In the genomic region with DNA sequence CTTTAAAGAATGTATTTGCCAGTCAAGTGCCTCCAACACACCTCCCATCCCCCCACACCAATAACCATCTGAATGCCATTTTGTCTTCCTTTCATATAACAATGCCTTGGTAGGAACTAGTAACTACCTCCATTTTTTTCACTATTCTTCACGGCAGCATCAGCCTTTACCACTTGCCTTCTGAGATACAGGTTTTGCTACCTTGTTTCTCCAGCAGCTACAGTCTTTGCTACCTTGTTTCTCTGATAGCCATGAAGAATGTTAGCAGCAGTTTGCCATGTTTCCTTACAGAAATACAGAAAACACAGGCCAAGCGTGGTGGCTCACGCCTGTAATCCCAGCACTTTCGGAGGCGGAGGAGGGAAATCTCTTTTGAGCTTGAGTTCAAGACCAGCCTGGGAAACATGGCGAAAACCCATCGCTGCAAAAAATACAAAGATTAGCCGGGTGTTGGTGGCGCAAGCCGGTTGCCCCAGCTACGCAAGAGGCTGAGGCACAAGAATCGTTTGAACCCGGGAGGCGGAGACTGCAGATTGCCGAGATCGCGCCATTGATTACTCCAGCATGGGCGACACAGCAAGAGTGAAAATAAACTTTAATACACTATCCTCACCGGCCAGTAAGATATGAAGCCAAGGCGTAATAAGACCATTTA, we compare ENCODE assay signal across 1 cellular context.
A peak's percentile ranks its signal among the peaks of the same experiment; 100 is the strongest.
TF ChIP-seq lines count a peak whose summit lies in the region.

No MANE protein-coding gene starts in this region.

TF ChIP-seq in K562, 482 proteins besides CTCF, POLR2A, EP300 and RAD21 (continued from another document and continues in another):
- TF ChIP-seq, protein P1, sequence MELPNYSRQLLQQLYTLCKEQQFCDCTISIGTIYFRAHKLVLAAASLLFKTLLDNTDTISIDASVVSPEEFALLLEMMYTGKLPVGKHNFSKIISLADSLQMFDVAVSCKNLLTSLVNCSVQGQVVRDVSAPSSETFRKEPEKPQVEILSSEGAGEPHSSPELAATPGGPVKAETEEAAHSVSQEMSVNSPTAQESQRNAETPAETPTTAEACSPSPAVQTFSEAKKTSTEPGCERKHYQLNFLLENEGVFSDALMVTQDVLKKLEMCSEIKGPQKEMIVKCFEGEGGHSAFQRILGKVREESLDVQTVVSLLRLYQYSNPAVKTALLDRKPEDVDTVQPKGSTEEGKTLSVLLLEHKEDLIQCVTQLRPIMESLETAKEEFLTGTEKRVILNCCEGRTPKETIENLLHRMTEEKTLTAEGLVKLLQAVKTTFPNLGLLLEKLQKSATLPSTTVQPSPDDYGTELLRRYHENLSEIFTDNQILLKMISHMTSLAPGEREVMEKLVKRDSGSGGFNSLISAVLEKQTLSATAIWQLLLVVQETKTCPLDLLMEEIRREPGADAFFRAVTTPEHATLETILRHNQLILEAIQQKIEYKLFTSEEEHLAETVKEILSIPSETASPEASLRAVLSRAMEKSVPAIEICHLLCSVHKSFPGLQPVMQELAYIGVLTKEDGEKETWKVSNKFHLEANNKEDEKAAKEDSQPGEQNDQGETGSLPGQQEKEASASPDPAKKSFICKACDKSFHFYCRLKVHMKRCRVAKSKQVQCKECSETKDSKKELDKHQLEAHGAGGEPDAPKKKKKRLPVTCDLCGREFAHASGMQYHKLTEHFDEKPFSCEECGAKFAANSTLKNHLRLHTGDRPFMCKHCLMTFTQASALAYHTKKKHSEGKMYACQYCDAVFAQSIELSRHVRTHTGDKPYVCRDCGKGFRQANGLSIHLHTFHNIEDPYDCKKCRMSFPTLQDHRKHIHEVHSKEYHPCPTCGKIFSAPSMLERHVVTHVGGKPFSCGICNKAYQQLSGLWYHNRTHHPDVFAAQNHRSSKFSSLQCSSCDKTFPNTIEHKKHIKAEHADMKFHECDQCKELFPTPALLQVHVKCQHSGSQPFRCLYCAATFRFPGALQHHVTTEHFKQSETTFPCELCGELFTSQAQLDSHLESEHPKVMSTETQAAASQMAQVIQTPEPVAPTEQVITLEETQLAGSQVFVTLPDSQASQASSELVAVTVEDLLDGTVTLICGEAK (IDR thresholded peaks at IDR 0.05), result no peak
- TF ChIP-seq, protein P1 (CRISPR knock-in tag; IDR thresholded peaks at IDR 0.05), result no peak
- TF ChIP-seq MAFG (tag; conservative IDR thresholded peaks at IDR 0.05) (no peak), STAG1 (CRISPR knock-in tag; IDR thresholded peaks at IDR 0.05; ENCODE audit: borderline replicate concordance) (no peak), PHB2 (IDR thresholded peaks at IDR 0.05; ENCODE audit: low read depth) (0 out of 2 replicates have a peak, but pooled peaks have one; percentile 17), ZNF23 (CRISPR knock-in tag; IDR thresholded peaks at IDR 0.05) (no peak), ZNF133 (CRISPR knock-in tag; IDR thresholded peaks at IDR 0.05) (no peak), ERF (CRISPR knock-in tag; IDR thresholded peaks at IDR 0.05) (peak; percentile 52; the same call in 1 of the 2 replicates), HMG20B (CRISPR knock-in tag; IDR thresholded peaks at IDR 0.05) (no peak), SRSF1 (IDR thresholded peaks at IDR 0.05; ENCODE audit: low read depth, low read length) (no peak), RAD51 (IDR thresholded peaks at IDR 0.05; ENCODE audit: borderline replicate concordance, low read depth) (no peak), PCBP1 (IDR thresholded peaks at IDR 0.05; ENCODE audit: low read depth, low read length, poor library complexity, severe bottlenecking) (no peak), HNRNPH1 (optimal IDR thresholded peaks at IDR 0.05; ENCODE audit: low read depth, low read length) (no peak), CHD1 (IDR thresholded peaks at IDR 0.05; ENCODE audit: low read length) (peak; percentile 75), BHLHE40 (IDR thresholded peaks at IDR 0.05; ENCODE audit: low read length) (no peak), ADNP (tag; IDR thresholded peaks at IDR 0.05) (no peak), GTF2F1 (IDR thresholded peaks at IDR 0.05; ENCODE audit: low read depth, low read length) (no peak), E2F6 (IDR thresholded peaks at IDR 0.05; ENCODE audit: borderline replicate concordance in 1 of 2, extremely low read depth in 1 of 2, insufficient read depth in 1 of 2, insufficient read length in 1 of 2, low read depth in 1 of 2, low read length in 1 of 2, poor library complexity in 1 of 2, severe bottlenecking in 1 of 2) (peak in 1 of 2 experiments; percentile 68), PBX2 (CRISPR knock-in tag; IDR thresholded peaks at IDR 0.05; ENCODE audit: low read depth) (no peak), PBX2 (tag; conservative IDR thresholded peaks at IDR 0.05; ENCODE audit: low read depth) (no peak), TGIF2 (CRISPR knock-in tag; IDR thresholded peaks at IDR 0.05) (no peak), ZNF263 (CRISPR knock-in tag; IDR thresholded peaks at IDR 0.05; ENCODE audit: borderline replicate concordance) (no peak), ZBTB8A (IDR thresholded peaks at IDR 0.05; ENCODE audit: partially characterized antibody) (no peak), HSF4 (CRISPR knock-in tag; IDR thresholded peaks at IDR 0.05; ENCODE audit: borderline replicate concordance) (no peak), ZNF431 (CRISPR knock-in tag; IDR thresholded peaks at IDR 0.05) (no peak), EZH2 (IDR thresholded peaks at IDR 0.05; ENCODE audit: borderline replicate concordance, low read depth, low read length) (no peak), RERE (CRISPR knock-in tag; IDR thresholded peaks at IDR 0.05; ENCODE audit: borderline replicate concordance) (no peak), XRCC3 (IDR thresholded peaks at IDR 0.05) (no peak)
- TF ChIP-seq, protein P2, sequence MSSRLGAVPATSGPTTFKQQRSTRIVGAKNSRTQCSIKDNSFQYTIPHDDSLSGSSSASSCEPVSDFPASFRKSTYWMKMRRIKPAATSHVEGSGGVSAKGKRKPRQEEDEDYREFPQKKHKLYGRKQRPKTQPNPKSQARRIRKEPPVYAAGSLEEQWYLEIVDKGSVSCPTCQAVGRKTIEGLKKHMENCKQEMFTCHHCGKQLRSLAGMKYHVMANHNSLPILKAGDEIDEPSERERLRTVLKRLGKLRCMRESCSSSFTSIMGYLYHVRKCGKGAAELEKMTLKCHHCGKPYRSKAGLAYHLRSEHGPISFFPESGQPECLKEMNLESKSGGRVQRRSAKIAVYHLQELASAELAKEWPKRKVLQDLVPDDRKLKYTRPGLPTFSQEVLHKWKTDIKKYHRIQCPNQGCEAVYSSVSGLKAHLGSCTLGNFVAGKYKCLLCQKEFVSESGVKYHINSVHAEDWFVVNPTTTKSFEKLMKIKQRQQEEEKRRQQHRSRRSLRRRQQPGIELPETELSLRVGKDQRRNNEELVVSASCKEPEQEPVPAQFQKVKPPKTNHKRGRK (tag; IDR thresholded peaks at IDR 0.05), result no peak
- TF ChIP-seq, protein P3, sequence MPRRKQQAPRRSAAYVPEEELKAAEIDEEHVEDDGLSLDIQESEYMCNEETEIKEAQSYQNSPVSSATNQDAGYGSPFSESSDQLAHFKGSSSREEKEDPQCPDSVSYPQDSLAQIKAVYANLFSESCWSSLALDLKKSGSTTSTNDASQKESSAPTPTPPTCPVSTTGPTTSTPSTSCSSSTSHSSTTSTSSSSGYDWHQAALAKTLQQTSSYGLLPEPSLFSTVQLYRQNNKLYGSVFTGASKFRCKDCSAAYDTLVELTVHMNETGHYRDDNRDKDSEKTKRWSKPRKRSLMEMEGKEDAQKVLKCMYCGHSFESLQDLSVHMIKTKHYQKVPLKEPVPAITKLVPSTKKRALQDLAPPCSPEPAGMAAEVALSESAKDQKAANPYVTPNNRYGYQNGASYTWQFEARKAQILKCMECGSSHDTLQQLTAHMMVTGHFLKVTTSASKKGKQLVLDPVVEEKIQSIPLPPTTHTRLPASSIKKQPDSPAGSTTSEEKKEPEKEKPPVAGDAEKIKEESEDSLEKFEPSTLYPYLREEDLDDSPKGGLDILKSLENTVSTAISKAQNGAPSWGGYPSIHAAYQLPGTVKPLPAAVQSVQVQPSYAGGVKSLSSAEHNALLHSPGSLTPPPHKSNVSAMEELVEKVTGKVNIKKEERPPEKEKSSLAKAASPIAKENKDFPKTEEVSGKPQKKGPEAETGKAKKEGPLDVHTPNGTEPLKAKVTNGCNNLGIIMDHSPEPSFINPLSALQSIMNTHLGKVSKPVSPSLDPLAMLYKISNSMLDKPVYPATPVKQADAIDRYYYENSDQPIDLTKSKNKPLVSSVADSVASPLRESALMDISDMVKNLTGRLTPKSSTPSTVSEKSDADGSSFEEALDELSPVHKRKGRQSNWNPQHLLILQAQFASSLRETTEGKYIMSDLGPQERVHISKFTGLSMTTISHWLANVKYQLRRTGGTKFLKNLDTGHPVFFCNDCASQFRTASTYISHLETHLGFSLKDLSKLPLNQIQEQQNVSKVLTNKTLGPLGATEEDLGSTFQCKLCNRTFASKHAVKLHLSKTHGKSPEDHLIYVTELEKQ (CRISPR knock-in tag; IDR thresholded peaks at IDR 0.05), result no peak
